Comparison of ENCODE assay signal across 1 cellular context in the genomic region with DNA sequence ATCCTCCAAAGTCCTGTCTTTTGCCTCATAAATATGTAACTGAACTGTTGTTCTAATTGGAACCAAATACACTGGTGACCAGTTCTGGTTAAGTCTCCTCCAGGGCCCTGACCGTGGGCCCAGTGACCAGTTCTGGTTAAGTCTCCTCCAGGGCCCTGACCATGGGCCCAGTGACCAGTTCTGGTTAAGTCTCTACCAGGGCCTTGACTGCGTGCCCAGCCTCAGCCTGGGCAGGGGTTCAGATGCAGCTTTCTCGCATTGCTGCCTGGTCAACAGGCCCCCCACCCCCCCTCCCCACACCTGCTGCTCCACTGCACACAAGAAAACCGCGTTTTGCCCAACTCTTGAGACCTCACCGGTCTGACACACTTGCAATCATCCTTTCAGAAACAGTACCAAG.
TF ChIP-seq lines count a peak whose summit lies in the region.

No MANE protein-coding gene starts in this region.

TF ChIP-seq in H1, 55 proteins besides CTCF, POLR2A, EP300 and RAD21:
- no peak for TF ChIP-seq TBP (IDR thresholded peaks at IDR 0.05; ENCODE audit: low read depth, low read length)
TF ChIP-seq in H1: peak in this region for 0.
